Comparison of ENCODE assay signal across 8 cellular contexts in genomic region chrX:9464435-9465371, GRCh38. TPM values are rescaled to one million over a fixed set of nuclear protein-coding genes. Genes with fewer than 3 reads are reported as not detected.
DNase-seq lines count a peak whose midpoint lies in the region; TF ChIP-seq lines count a peak whose summit lies in the region.

Gene TBL1X (plus strand): TSS chrX:9465058. CDS start chrX:9653587, 188,529 bp downstream.

- peak within 1 kb of the TSS; percentile 85 to 96 (median 90) for H3K27ac Mint-ChIP-seq in CD14-positive monocyte

- H3K36me3 Mint-ChIP-seq in CD14-positive monocyte: peaks cover 12 to 19% of the 10 kb centered on the region in 2 donors

- TF ChIP-seq CTCF in CD14-positive monocyte (IDR thresholded peaks at IDR 0.05): no peak
- no peak for TF ChIP-seq CTCF in GM20000 (IDR thresholded peaks at IDR 0.05; ENCODE audit: extremely low read depth, missing control alignments)
- TF ChIP-seq CTCF in LNCaP clone FGC (IDR thresholded peaks at IDR 0.05; ENCODE audit: control insufficient read depth, extremely low read depth, insufficient read depth): no peak
- TF ChIP-seq CTCF in VCaP (conservative IDR thresholded peaks at IDR 0.05): no peak
- no peak for TF ChIP-seq CTCF in cardiac fibroblast (IDR thresholded peaks at IDR 0.05; ENCODE audit: low read depth, low read length)

- H3K4me3 Mint-ChIP-seq in CD14-positive monocyte: peak within 1 kb of the TSS; percentile 79 to 87

- intact Hi-C loops in CD14-positive monocyte (cut with micrococcal nuclease): loop anchor here in 1 of 2 donors (10.0 kb wide), 1 partner anchor 210 kb away; no protein-coding TSS in a partner anchor

- peak within 1 kb of the TSS; percentile 62 for H3K4me3 ChIP-seq in LNCaP clone FGC (ENCODE audit: low read depth, low read length)
- peak within 1 kb of the TSS; percentile 60 to 66 for H3K4me3 ChIP-seq in cardiac fibroblast (replicated peaks in 1 of 2; ENCODE audit: low read depth in 2 of 2, low read length in 2 of 2)

- H3K27me3 Mint-ChIP-seq in CD14-positive monocyte (ENCODE audit: low read depth in 3 of 3): peaks cover 1 to 42% (median 2%) of the 10 kb centered on the region in 3 donors

- H3K4me1 Mint-ChIP-seq in CD14-positive monocyte: peaks cover 45% of the 10 kb centered on the region

- H3K9me3 Mint-ChIP-seq in CD14-positive monocyte: peaks cover 0 to 18% (median 9%) of the 10 kb centered on the region in 7 donors

- DNase-seq in CD14-positive monocyte (ENCODE audit: low spot score): peak; percentile 43
- peak; percentile 77 for DNase-seq in GM20000 (ENCODE audit: low spot score)
- DNase-seq in LNCaP clone FGC (ENCODE audit: low read depth): no peak
- DNase-seq in cardiac fibroblast (ENCODE audit: low read depth in 2 of 2): peak; percentile 28 to 57
- peak; percentile 69 for DNase-seq in islet precursor cell
- DNase-seq in stimulated activated CD4-positive, alpha-beta T cell treated with anti-CD3 and anti-CD28 coated beads, Interleukin-12 subunit alpha, Interleukin-12 subunit beta, amount 100 ng/mL, for 48 hours (ENCODE audit: low read depth in 2 of 3, low spot score in 1 of 3): peak in 2 of 3 donors; percentile 20 to 42
- no peak for DNase-seq in DMS79 treated with DMSO at 0.1 percent for 48 hours (lab: John Stamatoyannopoulos, UW)

- peak within 1 kb of the TSS; percentile 86 for H3K27ac ChIP-seq in VCaP

RNA-seq across cellular contexts. Expression of gene TBL1X, which starts in this region (rescaled TPM):
- 10 to 100 TPM; 12.5 to 13.8 TPM for polyA plus RNA-seq in CD14-positive monocyte

Comparison
In these comparisons a context has a peak if more than half of its experiments do, and no peak if none do; other contexts are left out.
1. DNase-seq: peak in CD14-positive monocyte (single experiment), GM20000 (single experiment), cardiac fibroblast (2 of 2), islet precursor cell (single experiment) and stimulated activated CD4-positive, alpha-beta T cell treated with anti-CD3 and anti-CD28 coated beads, Interleukin-12 subunit alpha, Interleukin-12 subunit beta, amount 100 ng/mL, for 48 hours (2 of 3); none in LNCaP clone FGC (single experiment) and DMS79 treated with DMSO at 0.1 percent for 48 hours (single experiment).